ENCODE assay signal across 9 cellular contexts in genomic region chr3:40623567-40623966, GRCh38.
DNase-seq lines count a peak whose midpoint lies in the region; ATAC-seq and TF ChIP-seq lines count a peak whose summit lies in the region.
"Had no signal": no experiment of that assay in that cellular context is flagged by ENCODE, and none has a peak within 500 bp of the region (broad histone marks: within the 10 kb centered on the region; RNA-seq: fewer than 3 reads in every experiment).

No MANE protein-coding gene starts in this region.

- ATAC-seq in activated naive CD4-positive, alpha-beta T cell treated with anti-CD3 and anti-CD28 coated beads, Interleukin-2, amount 50 U/mL, for 72 hours = peak; percentile 50 to 64
- peak; percentile 89 for ATAC-seq in HG03135 (IDR thresholded peaks at IDR 0.05; ENCODE audit: unreplicated experiment)
- peak; percentile 97 for ATAC-seq in left colon
- ATAC-seq in GM18517 (IDR thresholded peaks at IDR 0.05; ENCODE audit: unreplicated experiment) = no peak

- no peak overlapping the region for H3K27ac Mint-ChIP-seq in activated naive CD4-positive, alpha-beta T cell treated with anti-CD3 and anti-CD28 coated beads, Interleukin-2, amount 50 U/mL, for 72 hours
- no peak overlapping the region for H3K27ac Mint-ChIP-seq in neural progenitor cell

- H3K4me1 ChIP-seq in neural progenitor cell = no peaks in the 10 kb centered on the region

- H3K9me3 ChIP-seq in neural progenitor cell (ENCODE audit: low read depth) = no peaks in the 10 kb centered on the region

- no peaks in the 10 kb centered on the region for H3K36me3 ChIP-seq in neural progenitor cell

- no peak overlapping the region for H3K4me2 ChIP-seq in neural progenitor cell

- no peaks in the 10 kb centered on the region for H3K79me2 ChIP-seq in neural progenitor cell (ENCODE audit: low read depth)

- TF ChIP-seq CTCF in neural progenitor cell (IDR thresholded peaks at IDR 0.05) = no peak

- H3K4me3 ChIP-seq in neural progenitor cell = no peak overlapping the region

- no peak overlapping the region for H2AFZ ChIP-seq in neural progenitor cell (replicated peaks)

- H3K4me3 Mint-ChIP-seq in neural progenitor cell = no peak overlapping the region
- H3K4me3 Mint-ChIP-seq: neural crest cell had no signal

- H3K9me3 Mint-ChIP-seq in activated naive CD4-positive, alpha-beta T cell treated with anti-CD3 and anti-CD28 coated beads, Interleukin-2, amount 50 U/mL, for 72 hours = peaks cover under 1 to 4% of the 10 kb centered on the region in 2 donors
- H3K9me3 Mint-ChIP-seq in neural progenitor cell = peaks cover 3% of the 10 kb centered on the region

- H3K9ac ChIP-seq in neural progenitor cell = no peak overlapping the region

- peaks cover 2% of the 10 kb centered on the region in 2 donors for H3K36me3 Mint-ChIP-seq in activated naive CD4-positive, alpha-beta T cell treated with anti-CD3 and anti-CD28 coated beads, Interleukin-2, amount 50 U/mL, for 72 hours
- H3K36me3 Mint-ChIP-seq in neural progenitor cell = no peaks in the 10 kb centered on the region

- no peaks in the 10 kb centered on the region for H4K20me1 ChIP-seq in neural progenitor cell (ENCODE audit: low read depth)

- peaks cover 4% of the 10 kb centered on the region for H3K27me3 Mint-ChIP-seq in neural progenitor cell (ENCODE audit: insufficient read depth, low read depth)

- no peaks in the 10 kb centered on the region for H3F3A ChIP-seq in neural progenitor cell (ENCODE audit: low read depth)

- H3K4me1 Mint-ChIP-seq in neural progenitor cell = peaks cover 3% of the 10 kb centered on the region
- H3K4me1 Mint-ChIP-seq: neural crest cell had no signal

- intact Hi-C loops in left colon (cut with DNase I, micrococcal nuclease) = no loop called here

- no peaks in the 10 kb centered on the region for H3K27me3 ChIP-seq in neural progenitor cell

- DNase-seq in activated naive CD4-positive, alpha-beta T cell treated with anti-CD3 and anti-CD28 coated beads, Interleukin-2, amount 50 U/mL, for 72 hours (ENCODE audit: low spot score in 2 of 2) = no peak
- DNase-seq in activated naive CD4-positive, alpha-beta T cell treated with anti-CD3 and anti-CD28 coated beads, Interleukin-2, amount 50 U/mL, for 16 hours = no peak
- DNase-seq in SKM-1 treated with dmso at 0.1 percent for 144 hours (lab: John Stamatoyannopoulos, UW; ENCODE audit: unreplicated experiment) (peak; percentile 97), left colon (peak; percentile 29 to 47), neural progenitor cell (ENCODE audit: low spot score) (no peak), C1 segment of cervical spinal cord (lab: John Stamatoyannopoulos, UW) (no peak)

- H3K27ac ChIP-seq in neural progenitor cell = no peak overlapping the region

Comparison
In these comparisons a context has a peak if more than half of its experiments do, and no peak if none do; other contexts are left out.
1. DNase-seq: peak in SKM-1 treated with dmso at 0.1 percent for 144 hours (single experiment) and left colon (2 of 2); none in activated naive CD4-positive, alpha-beta T cell treated with anti-CD3 and anti-CD28 coated beads, Interleukin-2, amount 50 U/mL, for 72 hours (0 of 2), activated naive CD4-positive, alpha-beta T cell treated with anti-CD3 and anti-CD28 coated beads, Interleukin-2, amount 50 U/mL, for 16 hours (single experiment), neural progenitor cell (single experiment) and C1 segment of cervical spinal cord (0 of 14).